ENCODE assay signal across 8 cellular contexts in the genomic region with DNA sequence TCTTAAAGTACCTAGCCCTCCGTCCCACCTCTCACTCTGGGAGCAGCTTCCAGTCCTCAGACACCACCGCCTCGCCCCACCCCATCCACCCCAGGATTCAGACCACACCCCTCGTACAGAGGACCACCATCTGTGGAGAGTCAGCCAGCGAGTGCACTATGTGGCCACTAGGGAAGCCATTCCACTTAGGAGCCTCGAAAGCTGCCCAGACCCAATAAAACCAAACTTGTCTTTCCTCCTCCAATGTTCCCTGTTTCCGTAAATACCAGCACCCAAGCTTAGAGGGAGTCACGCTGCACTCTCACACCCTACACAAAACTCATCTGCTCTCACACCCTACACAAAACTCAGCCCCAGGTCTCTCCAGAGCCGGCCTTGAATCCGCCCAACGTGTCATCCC. TPM values are rescaled to one million over a fixed set of nuclear protein-coding genes. Genes with fewer than 3 reads are reported as not detected.
DNase-seq lines count a peak whose midpoint lies in the region; ATAC-seq and TF ChIP-seq lines count a peak whose summit lies in the region.

No MANE protein-coding gene starts in this region.

- no peak overlapping the region for H3K9ac ChIP-seq in PC-3 (ENCODE audit: low read length)

- H3K4me2 ChIP-seq in PC-3 (ENCODE audit: low read length) = no peak overlapping the region

- H3K27me3 ChIP-seq in PC-3 (ENCODE audit: low read length) (no peaks in the 10 kb centered on the region), heart right ventricle (peaks cover 0 to 48% (median 0%) of the 10 kb centered on the region in 7 donors)

- H3K4me1 ChIP-seq in PC-3 (ENCODE audit: insufficient read depth, low read length) (no peaks in the 10 kb centered on the region), heart right ventricle (peaks cover 0 to 40% (median 21%) of the 10 kb centered on the region in 9 donors)

- H2AFZ ChIP-seq in PC-3 (ENCODE audit: low read length) = no peak overlapping the region

- H3K36me3 ChIP-seq in PC-3 (ENCODE audit: low read depth, low read length) (no peaks in the 10 kb centered on the region), heart right ventricle (peaks cover 0 to 16% (median 0%) of the 10 kb centered on the region in 9 donors)

- intact Hi-C loops in PC-3 (cut with micrococcal nuclease) (loop anchor here (5.0 to 10.0 kb wide), 3 partner anchors 103 to 287 kb away; a partner anchor contains a TSS), heart right ventricle (cut with DNase I) (loop anchor here in 2 of 10 donors (5.0 to 10.0 kb wide), 3 partner anchors 284 to 634 kb away; a partner anchor contains a TSS)

- peak; percentile 27 for DNase-seq in NCI-H748 (lab: John Stamatoyannopoulos, UW; ENCODE audit: unreplicated experiment)
- DNase-seq in NCI-H748 treated with DMSO at 0.1 percent for 48 hours (lab: John Stamatoyannopoulos, UW) = no peak
- peak; percentile 16 for DNase-seq in PC-3
- peak; percentile 43 for DNase-seq in dermis blood vessel endothelial cell
- DNase-seq in retina = peak; percentile 26
- no peak for DNase-seq in midbrain (lab: John Stamatoyannopoulos, UW)
- DNase-seq in heart right ventricle = no peak

- H3K9me2 ChIP-seq in PC-3 (replicated peaks; ENCODE audit: low read length) = no peaks in the 10 kb centered on the region

- WGBS in heart right ventricle, 2 donors = 80 to 86% methylated on average over 11 of the region's 11 CpGs

- TF ChIP-seq CTCF in PC-3 (conservative IDR thresholded peaks at IDR 0.05; ENCODE audit: low read depth, low read length) (no peak; the same call in none of the 2 replicates), heart right ventricle (IDR thresholded peaks at IDR 0.05) (no peak)

- H3K9me3 ChIP-seq in PC-3 (ENCODE audit: low read length) = no peaks in the 10 kb centered on the region
- no peaks in the 10 kb centered on the region for H3K9me3 ChIP-seq in heart right ventricle

- no peak overlapping the region for H3K4me3 ChIP-seq in PC-3 (ENCODE audit: low read length)
- H3K4me3 ChIP-seq in heart right ventricle = no peak overlapping the region

- CTCF ChIA-PET in PC-3 (lab: Charles Lee) = interaction anchor here (0.5 to 1.1 kb wide), 3 partner anchors 106 to 238 kb away, joined by 3 to 8 read pairs (median 4); no protein-coding TSS in a partner anchor

- POLR2A ChIA-PET in PC-3 (lab: Charles Lee; ENCODE audit: unreplicated experiment) = no interaction called here

- H3K79me2 ChIP-seq in PC-3 (ENCODE audit: low read length) = no peaks in the 10 kb centered on the region

- ATAC-seq in PC-3 = no peak
- ATAC-seq in HG02642 (IDR thresholded peaks at IDR 0.05; ENCODE audit: poor library complexity, unreplicated experiment) = no peak
- no peak for ATAC-seq in heart right ventricle

- H3K27ac ChIP-seq in PC-3 (ENCODE audit: low read length) (no peak overlapping the region), heart right ventricle (no peak overlapping the region)

- BruUV-seq in PC-3 (replicated peaks; lab: Mats Ljungman, UMichigan) = no TSS peak

- H4K20me1 ChIP-seq in PC-3 (ENCODE audit: low read length) = no peaks in the 10 kb centered on the region

- H3F3A ChIP-seq in PC-3 (ENCODE audit: low read length, unreplicated experiment) = no peaks in the 10 kb centered on the region

RNA-seq across cellular contexts. Expression of a gene that starts 1.9 kb away (rescaled TPM):
- total RNA-seq in PC-3 (2014; rRNA removed) (under 0.01 and 0.06 TPM in 2 replicates), dermis blood vessel endothelial cell (0.19 and 0.34 TPM in 2 replicates), heart right ventricle (under 1 TPM; 0.13 to 0.58 (median 0.33) TPM)
- under 1 TPM; 0.09 to 0.22 TPM for polyA plus RNA-seq in heart right ventricle

Comparison
In these comparisons a context has a peak if more than half of its experiments do, and no peak if none do; other contexts are left out.
1. DNase-seq: peak in NCI-H748 (single experiment), PC-3 (single experiment), dermis blood vessel endothelial cell (single experiment) and retina (single experiment); none in NCI-H748 treated with DMSO at 0.1 percent for 48 hours (single experiment), midbrain (single experiment) and heart right ventricle (0 of 2).